In the genomic region with DNA sequence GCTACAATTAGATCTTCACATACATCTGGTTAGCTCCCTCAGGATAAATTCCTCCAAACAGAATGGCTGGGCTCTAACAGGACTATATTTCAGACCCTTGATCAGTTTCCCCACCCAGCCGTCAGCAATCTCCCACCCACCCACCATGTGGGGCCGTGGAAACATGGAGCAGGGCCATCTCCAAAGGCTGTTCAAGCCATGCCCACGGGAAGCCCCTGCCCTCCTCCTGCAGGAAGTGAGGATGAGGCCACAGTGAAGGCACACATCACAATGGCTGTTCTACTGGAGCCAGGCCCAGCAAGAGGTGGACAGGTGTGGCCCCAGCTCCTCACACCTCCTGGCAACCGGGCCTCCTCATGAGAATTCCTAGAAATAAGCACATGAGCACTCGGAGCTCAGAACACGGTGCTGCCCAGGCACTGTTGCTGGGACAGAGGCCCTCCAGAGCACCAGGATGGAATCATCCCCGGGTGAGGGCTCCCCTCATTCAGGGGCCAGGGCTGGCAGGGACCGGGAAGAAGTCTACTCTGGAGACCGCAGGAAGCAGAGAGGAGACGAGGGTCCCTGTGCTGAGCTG, we compare ENCODE assay signal across 22 cellular contexts. TPM values are rescaled to one million over a fixed set of nuclear protein-coding genes. Genes with fewer than 3 reads are reported as not detected.
"Had no signal": no experiment of that assay in that cellular context is flagged by ENCODE, and none has a peak within 500 bp of the region (broad histone marks: within the 10 kb centered on the region; RNA-seq: fewer than 3 reads in every experiment).

TSS of gene LITAFD (plus strand) at position 311 of the 577 bp plus-strand sequence. CDS start 2,005 bp downstream, outside the sequence.

- H3K36me3 ChIP-seq: ascending aorta, breast epithelium, left lung, suprapubic skin, transverse colon, vagina had no signal

- H3K4me3 ChIP-seq: ascending aorta, breast epithelium, left lung, suprapubic skin, transverse colon, vagina had no signal

- ATAC-seq: activated CD8-positive, alpha-beta T cell treated with anti-CD3 and anti-CD28 coated beads, Interleukin-2, amount 10 ng/mL, durations not matched to agents 7 days and 5 days; left lung; stimulated activated naive CD8-positive, alpha-beta T cell treated with anti-CD3 and anti-CD28 coated beads, Interleukin-15, amount 100 ng/mL, for 72 hours; T-cell had no signal

- H3K4me3 Mint-ChIP-seq: activated CD4-positive, alpha-beta T cell treated with anti-CD3 and anti-CD28 coated beads, Interleukin-2, amount 10 ng/mL, durations not matched to agents 24 days and 14 days; activated CD8-positive, alpha-beta T cell treated with anti-CD3 and anti-CD28 coated beads, Interleukin-2, amount 10 ng/mL, durations not matched to agents 7 days and 5 days; stimulated activated naive CD8-positive, alpha-beta T cell treated with anti-CD3 and anti-CD28 coated beads, Interleukin-15, amount 100 ng/mL, for 72 hours; T-cell had no signal

- DNase-seq: activated CD4-positive, alpha-beta T cell treated with anti-CD3 and anti-CD28 coated beads, Interleukin-2, amount 10 ng/mL, durations not matched to agents 24 days and 14 days; activated CD8-positive, alpha-beta T cell treated with anti-CD3 and anti-CD28 coated beads, Interleukin-2, amount 10 ng/mL, durations not matched to agents 7 days and 5 days; activated effector memory CD4-positive, alpha-beta T cell treated with anti-CD3 and anti-CD28 coated beads, Interleukin-2, amount 50 U/mL, for 16 hours; activated naive CD4-positive, alpha-beta T cell treated with anti-CD3 and anti-CD28 coated beads, Interleukin-2, amount 50 U/mL, for 16 hours; activated T-cell treated with anti-CD3 and anti-CD28 coated beads, Interleukin-2, amount 50 U/mL, for 48 hours; effector CD4-positive, alpha-beta T cell; left lung; mammary epithelial cell; retina; stimulated activated CD4-positive, alpha-beta T cell treated with anti-CD3 and anti-CD28 coated beads, Interleukin-2, amount 100 ng/mL, for 24 hours; stimulated activated naive CD8-positive, alpha-beta T cell treated with anti-CD3 and anti-CD28 coated beads, Interleukin-15, amount 100 ng/mL, for 72 hours; T-cell; T-helper 9 cell; transverse colon had no signal

- H3K27me3 ChIP-seq: ascending aorta, breast epithelium, transverse colon, vagina had no signal

- H3K9me3 Mint-ChIP-seq: activated CD4-positive, alpha-beta T cell treated with anti-CD3 and anti-CD28 coated beads, Interleukin-2, amount 10 ng/mL, durations not matched to agents 24 days and 14 days; stimulated activated naive CD8-positive, alpha-beta T cell treated with anti-CD3 and anti-CD28 coated beads, Interleukin-15, amount 100 ng/mL, for 72 hours; T-cell had no signal

- H3K27ac Mint-ChIP-seq: activated CD4-positive, alpha-beta T cell treated with anti-CD3 and anti-CD28 coated beads, Interleukin-2, amount 10 ng/mL, durations not matched to agents 24 days and 14 days; activated CD8-positive, alpha-beta T cell treated with anti-CD3 and anti-CD28 coated beads, Interleukin-2, amount 10 ng/mL, durations not matched to agents 7 days and 5 days; T-cell had no signal

- H3K9me3 ChIP-seq: ascending aorta, breast epithelium, left lung, suprapubic skin, transverse colon, vagina had no signal

- H3K36me3 Mint-ChIP-seq: T-cell had no signal

- H3K27ac ChIP-seq: ascending aorta, breast epithelium, left lung, suprapubic skin, transverse colon, vagina had no signal

RNA-seq across cellular contexts. Expression of gene LITAFD, which starts in this region (rescaled TPM):
- total RNA-seq: activated CD4-positive, alpha-beta T cell treated with anti-CD3 and anti-CD28 coated beads, Interleukin-2, amount 10 ng/mL, durations not matched to agents 24 days and 14 days; activated CD8-positive, alpha-beta T cell treated with anti-CD3 and anti-CD28 coated beads, Interleukin-2, amount 10 ng/mL, durations not matched to agents 7 days and 5 days; ascending aorta; breast epithelium; frontal cortex; kidney epithelial cell; left lung; mammary epithelial cell; mononuclear cell; suprapubic skin; T-cell; transverse colon; vagina had no signal
- polyA plus RNA-seq: esophagus, mammary epithelial cell had no signal
